ENCODE assay signal across 8 cellular contexts in the genomic region with DNA sequence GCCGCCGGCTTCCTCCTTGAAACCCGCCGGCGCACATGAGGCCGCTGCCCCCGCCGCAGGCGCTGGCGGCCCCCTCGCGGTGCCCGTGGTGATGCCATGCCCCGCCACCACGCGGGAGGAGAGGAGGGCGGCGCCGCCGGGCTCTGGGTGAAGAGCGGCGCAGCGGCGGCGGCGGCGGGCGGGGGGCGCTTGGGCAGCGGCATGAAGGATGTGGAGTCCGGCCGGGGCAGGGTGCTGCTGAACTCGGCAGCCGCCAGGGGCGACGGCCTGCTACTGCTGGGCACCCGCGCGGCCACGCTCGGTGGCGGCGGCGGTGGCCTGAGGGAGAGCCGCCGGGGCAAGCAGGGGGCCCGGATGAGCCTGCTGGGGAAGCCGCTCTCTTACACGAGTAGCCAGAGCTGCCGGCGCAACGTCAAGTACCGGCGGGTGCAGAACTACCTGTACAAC. TPM values are rescaled to one million over a fixed set of nuclear protein-coding genes. Genes with fewer than 3 reads are reported as not detected.
A peak's percentile ranks its signal among the peaks of the same experiment; 100 is the strongest.
DNase-seq lines count a peak whose midpoint lies in the region; TF ChIP-seq lines count a peak whose summit lies in the region.

No MANE protein-coding gene starts in this region.

- DNase-seq in GM12865 (ENCODE audit: low read depth) (peak; percentile 86), NCI-H1694 (lab: John Stamatoyannopoulos, UW) (peak; percentile 19), mesendoderm (peak; percentile 65), DMS79 treated with DMSO at 0.1 percent for 48 hours (lab: John Stamatoyannopoulos, UW) (no peak)
- peak; percentile 37 for DNase-seq in activated CD4-positive, alpha-beta T cell treated with anti-CD3 and anti-CD28 coated beads for 1 hour
- DNase-seq in stimulated activated CD8-positive, alpha-beta memory T cell treated with anti-CD3 and anti-CD28 coated beads, Interleukin-4, amount 100 ng/mL, for 48 hours, result peak; percentile 70

- H3K4me1 ChIP-seq in HEK293 (ENCODE audit: control insufficient read depth, insufficient read depth, low read length) (no peaks in the 10 kb centered on the region), mesendoderm (ENCODE audit: control insufficient read depth, low read depth, low read length) (no peaks in the 10 kb centered on the region)

- CTCF ChIA-PET in HEK293 (lab: Yijun Ruan, JAX), result interaction anchor here (0.6 to 7.1 kb wide), 8 partner anchors 15 to 508 kb away, joined by 3 to 160 read pairs (median 4); no protein-coding TSS in a partner anchor

- no peak overlapping the region for H2BK15ac ChIP-seq in mesendoderm (replicated peaks; ENCODE audit: low read depth)

- peaks cover 32% of the 10 kb centered on the region for H3K27me3 Mint-ChIP-seq in dendritic cell treated with granulocyte-macrophage colony-stimulating factor and Interleukin-4, amounts not matched to agents 40 ng/mL and 50 ng/mL, for 4 days

- H2AK5ac ChIP-seq in mesendoderm (ENCODE audit: low read length), result no peak overlapping the region

- H3K27ac Mint-ChIP-seq in dendritic cell treated with granulocyte-macrophage colony-stimulating factor and Interleukin-4, amounts not matched to agents 40 ng/mL and 50 ng/mL, for 4 days, result no peak overlapping the region

- peaks cover 10% of the 10 kb centered on the region for H3K27me3 ChIP-seq in mesendoderm (ENCODE audit: insufficient read depth, low read length, poor library complexity)

- no peaks in the 10 kb centered on the region for H3K79me1 ChIP-seq in mesendoderm (ENCODE audit: low read length)

- H3K9me3 Mint-ChIP-seq in dendritic cell treated with granulocyte-macrophage colony-stimulating factor and Interleukin-4, amounts not matched to agents 40 ng/mL and 50 ng/mL, for 4 days, result no peaks in the 10 kb centered on the region

- no peak overlapping the region for H2BK120ac ChIP-seq in mesendoderm (ENCODE audit: low read depth, low read length)

- no peak overlapping the region for H3K4ac ChIP-seq in mesendoderm (ENCODE audit: low read depth, low read length)

- H3K4me3 Mint-ChIP-seq in dendritic cell treated with granulocyte-macrophage colony-stimulating factor and Interleukin-4, amounts not matched to agents 40 ng/mL and 50 ng/mL, for 4 days, result peak overlapping the region; percentile 81

- no peaks in the 10 kb centered on the region for H3K36me3 Mint-ChIP-seq in dendritic cell treated with granulocyte-macrophage colony-stimulating factor and Interleukin-4, amounts not matched to agents 40 ng/mL and 50 ng/mL, for 4 days (ENCODE audit: low read depth)

- no peak overlapping the region for H4K8ac ChIP-seq in mesendoderm (ENCODE audit: low read depth, low read length)

- H3K56ac ChIP-seq in mesendoderm (ENCODE audit: low read length), result peak overlapping the region; percentile 77

- no peak overlapping the region for H4K5ac ChIP-seq in mesendoderm (ENCODE audit: low read length)

- POLR2A ChIA-PET in HEK293 (lab: Yijun Ruan, JAX), result no interaction called here

- H3K9me3 ChIP-seq in HEK293 (ENCODE audit: control insufficient read depth, insufficient read depth, low read depth, low read length), result no peaks in the 10 kb centered on the region

- H3K18ac ChIP-seq in mesendoderm (ENCODE audit: low read length), result peak overlapping the region; percentile 13

- H3K36me3 ChIP-seq in HEK293 (ENCODE audit: control insufficient read depth in 2 of 2, insufficient read depth in 1 of 2, low read length in 2 of 2) (no peaks in the 10 kb centered on the region), mesendoderm (ENCODE audit: control insufficient read depth, insufficient read depth, low read length) (no peaks in the 10 kb centered on the region)

- WGBS in mesendoderm (ENCODE audit: extremely low coverage, insufficient coverage, low lambda C conversion rate), result no CpG with 5 or more reads among the region's 54 CpGs

- peak overlapping the region; percentile 41 for H3K9ac ChIP-seq in mesendoderm (ENCODE audit: low read length)

- intact Hi-C loops in dendritic cell treated with granulocyte-macrophage colony-stimulating factor and Interleukin-4, amounts not matched to agents 40 ng/mL and 50 ng/mL, for 4 days (cut with micrococcal nuclease), result loop anchor here (5.0 kb wide), 1 partner anchor 240 kb away; no protein-coding TSS in a partner anchor

- H3K4me1 Mint-ChIP-seq in dendritic cell treated with granulocyte-macrophage colony-stimulating factor and Interleukin-4, amounts not matched to agents 40 ng/mL and 50 ng/mL, for 4 days (ENCODE audit: low read depth), result peaks cover 33% of the 10 kb centered on the region

- peak overlapping the region; percentile 79 for H3K4me2 ChIP-seq in mesendoderm (ENCODE audit: low read length)

- H3K4me3 ChIP-seq in GM12865 (ENCODE audit: low read depth, low read length), result peak overlapping the region; percentile 93
- H3K4me3 ChIP-seq in HEK293 (ENCODE audit: low read depth, low read length), result peak overlapping the region; percentile 70
- H3K4me3 ChIP-seq in mesendoderm (ENCODE audit: low read length), result no peak overlapping the region

- no peaks in the 10 kb centered on the region for H3K79me2 ChIP-seq in mesendoderm (ENCODE audit: control insufficient read depth, insufficient read depth, low read length)

- no peak overlapping the region for H3K23ac ChIP-seq in mesendoderm (ENCODE audit: low read length)

- H3K27ac ChIP-seq in HEK293 (ENCODE audit: extremely low read depth, low read depth, low read length) (peak overlapping the region; percentile 66; the same call in 1 of the 2 replicates), mesendoderm (ENCODE audit: low read depth, low read length) (no peak overlapping the region)

- H2BK5ac ChIP-seq in mesendoderm (ENCODE audit: low read length), result no peak overlapping the region

- TF ChIP-seq CTCF in GM12865 (IDR thresholded peaks at IDR 0.05; ENCODE audit: insufficient read depth, low read depth, low read length, missing control alignments) (peak; percentile 32), HEK293 (tag by site-specific recombination; IDR thresholded peaks at IDR 0.05) (peak; percentile 81)

TF ChIP-seq in HEK293, 187 proteins besides CTCF, POLR2A, EP300 and RAD21 (continues in another document):
- 0 out of 2 replicates have a peak, but pooled peaks have one; percentile 1 for TF ChIP-seq ZNF768 (tag by site-specific recombination; IDR thresholded peaks at IDR 0.05)
- TF ChIP-seq ZNF571 (tag by site-specific recombination; IDR thresholded peaks at IDR 0.05), result no peak
- no peak for TF ChIP-seq ZNF2 (tag by site-specific recombination; IDR thresholded peaks at IDR 0.05)
- TF ChIP-seq KLF8 (tag by site-specific recombination; IDR thresholded peaks at IDR 0.05), result peak; percentile 34; the same call in 1 of the 2 replicates
- no peak for TF ChIP-seq SCRT2 (tag by site-specific recombination; IDR thresholded peaks at IDR 0.05)
- no peak for TF ChIP-seq ZNF132 (tag by site-specific recombination; IDR thresholded peaks at IDR 0.05; ENCODE audit: borderline replicate concordance)
- no peak for TF ChIP-seq HOXD13 (CRISPR knock-in tag; IDR thresholded peaks at IDR 0.05; ENCODE audit: borderline replicate concordance)
- no peak for TF ChIP-seq ZNF184 (tag by site-specific recombination; IDR thresholded peaks at IDR 0.05)
- TF ChIP-seq, protein P1, sequence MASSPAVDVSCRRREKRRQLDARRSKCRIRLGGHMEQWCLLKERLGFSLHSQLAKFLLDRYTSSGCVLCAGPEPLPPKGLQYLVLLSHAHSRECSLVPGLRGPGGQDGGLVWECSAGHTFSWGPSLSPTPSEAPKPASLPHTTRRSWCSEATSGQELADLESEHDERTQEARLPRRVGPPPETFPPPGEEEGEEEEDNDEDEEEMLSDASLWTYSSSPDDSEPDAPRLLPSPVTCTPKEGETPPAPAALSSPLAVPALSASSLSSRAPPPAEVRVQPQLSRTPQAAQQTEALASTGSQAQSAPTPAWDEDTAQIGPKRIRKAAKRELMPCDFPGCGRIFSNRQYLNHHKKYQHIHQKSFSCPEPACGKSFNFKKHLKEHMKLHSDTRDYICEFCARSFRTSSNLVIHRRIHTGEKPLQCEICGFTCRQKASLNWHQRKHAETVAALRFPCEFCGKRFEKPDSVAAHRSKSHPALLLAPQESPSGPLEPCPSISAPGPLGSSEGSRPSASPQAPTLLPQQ (tag by site-specific recombination; IDR thresholded peaks at IDR 0.05), result 0 out of 2 replicates have a peak, but pooled peaks have one; percentile 29
- TF ChIP-seq ZNF274 (IDR thresholded peaks at IDR 0.05; ENCODE audit: low read length), result no peak
- TF ChIP-seq ZNF274 (tag by site-specific recombination; IDR thresholded peaks at IDR 0.05; ENCODE audit: borderline replicate concordance), result no peak
- TF ChIP-seq ZNF558 (tag by site-specific recombination; IDR thresholded peaks at IDR 0.05), result no peak
- TF ChIP-seq, protein P2, sequence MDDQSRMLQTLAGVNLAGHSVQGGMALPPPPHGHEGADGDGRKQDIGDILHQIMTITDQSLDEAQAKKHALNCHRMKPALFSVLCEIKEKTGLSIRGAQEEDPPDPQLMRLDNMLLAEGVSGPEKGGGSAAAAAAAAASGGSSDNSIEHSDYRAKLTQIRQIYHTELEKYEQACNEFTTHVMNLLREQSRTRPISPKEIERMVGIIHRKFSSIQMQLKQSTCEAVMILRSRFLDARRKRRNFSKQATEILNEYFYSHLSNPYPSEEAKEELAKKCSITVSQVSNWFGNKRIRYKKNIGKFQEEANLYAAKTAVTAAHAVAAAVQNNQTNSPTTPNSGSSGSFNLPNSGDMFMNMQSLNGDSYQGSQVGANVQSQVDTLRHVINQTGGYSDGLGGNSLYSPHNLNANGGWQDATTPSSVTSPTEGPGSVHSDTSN (CRISPR knock-in tag; IDR thresholded peaks at IDR 0.05), result peak; percentile 63
- no peak; the same call in 1 of the 2 replicates for TF ChIP-seq ZFHX2 (tag by site-specific recombination; conservative IDR thresholded peaks at IDR 0.05)
- TF ChIP-seq, protein P3, sequence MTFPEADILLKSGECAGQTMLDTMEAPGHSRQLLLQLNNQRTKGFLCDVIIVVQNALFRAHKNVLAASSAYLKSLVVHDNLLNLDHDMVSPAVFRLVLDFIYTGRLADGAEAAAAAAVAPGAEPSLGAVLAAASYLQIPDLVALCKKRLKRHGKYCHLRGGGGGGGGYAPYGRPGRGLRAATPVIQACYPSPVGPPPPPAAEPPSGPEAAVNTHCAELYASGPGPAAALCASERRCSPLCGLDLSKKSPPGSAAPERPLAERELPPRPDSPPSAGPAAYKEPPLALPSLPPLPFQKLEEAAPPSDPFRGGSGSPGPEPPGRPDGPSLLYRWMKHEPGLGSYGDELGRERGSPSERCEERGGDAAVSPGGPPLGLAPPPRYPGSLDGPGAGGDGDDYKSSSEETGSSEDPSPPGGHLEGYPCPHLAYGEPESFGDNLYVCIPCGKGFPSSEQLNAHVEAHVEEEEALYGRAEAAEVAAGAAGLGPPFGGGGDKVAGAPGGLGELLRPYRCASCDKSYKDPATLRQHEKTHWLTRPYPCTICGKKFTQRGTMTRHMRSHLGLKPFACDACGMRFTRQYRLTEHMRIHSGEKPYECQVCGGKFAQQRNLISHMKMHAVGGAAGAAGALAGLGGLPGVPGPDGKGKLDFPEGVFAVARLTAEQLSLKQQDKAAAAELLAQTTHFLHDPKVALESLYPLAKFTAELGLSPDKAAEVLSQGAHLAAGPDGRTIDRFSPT (tag by site-specific recombination; IDR thresholded peaks at IDR 0.05), result no peak
- no peak for TF ChIP-seq BCL11A (tag by site-specific recombination; IDR thresholded peaks at IDR 0.05; ENCODE audit: low read depth)

RNA-seq across cellular contexts. Expression of a gene that starts 0.3 kb away (rescaled TPM):
- polyA plus RNA-seq in mesendoderm (2013, experiment 1 of 2), result 0.45 TPM
- polyA plus RNA-seq in mesendoderm (2013, experiment 2 of 2), result 0.57 TPM
